8 cellular contexts compared by ENCODE assay signal in the genomic region with DNA sequence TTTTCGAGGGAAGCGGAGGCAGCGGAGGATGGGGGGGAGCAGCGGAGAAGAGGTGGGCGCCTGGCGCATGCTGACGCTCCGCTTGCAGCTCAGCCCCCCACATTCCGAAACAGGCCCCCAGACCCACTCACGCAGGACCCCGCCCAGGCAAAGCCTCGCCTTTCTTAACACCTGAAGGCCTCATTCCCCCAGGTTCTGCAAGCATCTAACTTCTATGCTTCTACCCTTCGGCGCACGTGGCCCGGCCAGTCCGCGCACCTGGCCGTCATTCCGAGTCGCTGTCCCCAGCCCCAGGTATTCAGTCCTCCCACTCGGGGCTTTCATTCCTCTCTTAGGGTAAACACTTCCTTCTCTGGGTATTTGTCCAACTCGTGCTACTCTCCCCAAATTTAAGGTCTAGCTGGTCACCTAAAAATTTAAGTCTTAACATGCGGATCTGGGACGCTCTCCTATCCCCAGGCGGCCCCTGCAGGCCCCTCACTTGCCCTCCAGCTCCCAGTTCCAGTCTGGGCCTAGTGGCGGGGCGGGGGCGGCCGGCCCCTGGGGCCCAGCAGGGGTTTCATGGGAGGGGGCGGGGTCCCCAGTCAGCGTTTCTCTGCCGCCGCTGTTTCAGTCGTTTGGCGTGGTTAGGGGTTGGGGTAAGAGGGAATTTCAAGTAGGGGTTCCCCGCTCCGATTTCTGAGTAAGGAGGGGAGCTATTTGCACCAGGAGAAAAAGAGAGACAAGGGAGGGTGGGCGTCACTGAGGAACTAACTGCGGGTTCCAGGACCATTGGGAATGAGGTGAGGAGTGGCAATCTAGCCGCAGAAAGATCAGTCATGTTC. TPM values are rescaled to one million over a fixed set of nuclear protein-coding genes. Genes with fewer than 3 reads are reported as not detected.
A peak's percentile ranks its signal among the peaks of the same experiment; 100 is the strongest.
DNase-seq lines count a peak whose midpoint lies in the region; ATAC-seq and TF ChIP-seq lines count a peak whose summit lies in the region.

No MANE protein-coding gene starts in this region.

- TF ChIP-seq POLR2A in HCT116 (IDR thresholded peaks at IDR 0.05; ENCODE audit: borderline replicate concordance, extremely low read depth, insufficient read depth, insufficient read length), result peak; percentile 49

- no peak overlapping the region for H2AFZ ChIP-seq in HCT116 (ENCODE audit: low read depth, low read length, poor library complexity, severe bottlenecking)

- H3K9ac ChIP-seq in BLaER1 treated with 17β-estradiol and CSF1 and Interleukin-3, amounts not matched to agents 10 nM and 100 nM, result peak overlapping the region; percentile 50 to 84 (median 73)
- H3K9ac ChIP-seq in HCT116 (ENCODE audit: low read length) (peak overlapping the region; percentile 91), mucosa of stomach (ENCODE audit: low read length) (peak overlapping the region; percentile 82)

- peaks cover 0 to 8% (median 0%) of the 10 kb centered on the region in 11 experiments; a peak in 2 of 22 replicates for H4K20me1 ChIP-seq in BLaER1 treated with 17β-estradiol and CSF1 and Interleukin-3, amounts not matched to agents 10 nM and 100 nM
- H4K20me1 ChIP-seq in HCT116 (ENCODE audit: insufficient read depth), result no peaks in the 10 kb centered on the region

- no peaks in the 10 kb centered on the region for H3K27me3 ChIP-seq in BLaER1 treated with 17β-estradiol and CSF1 and Interleukin-3, amounts not matched to agents 10 nM and 100 nM
- H3K27me3 ChIP-seq in HCT116 (ENCODE audit: insufficient read depth, low read length), result no peaks in the 10 kb centered on the region
- no peaks in the 10 kb centered on the region for H3K27me3 ChIP-seq in mucosa of stomach (ENCODE audit: control insufficient read depth, insufficient read depth, low read length)
- H3K27me3 ChIP-seq in tibial artery, result no peaks in the 10 kb centered on the region

- H3K27ac ChIP-seq in BLaER1 treated with 17β-estradiol and CSF1 and Interleukin-3, amounts not matched to agents 10 nM and 100 nM, result peak overlapping the region; percentile 45 to 90 (median 64); a peak in 20 of 22 replicates
- peak overlapping the region; percentile 99 for H3K27ac ChIP-seq in HCT116 (ENCODE audit: low read depth, low read length)
- peak overlapping the region; percentile 93 to 98 for H3K27ac ChIP-seq in coronary artery
- H3K27ac ChIP-seq in tibial artery, result peak overlapping the region; percentile 95 to 96

- TF ChIP-seq RAD21 in HCT116 (IDR thresholded peaks at IDR 0.05; ENCODE audit: low read depth), result no peak

- POLR2A ChIA-PET in HCT116 (lab: Charles Lee), result interaction anchor here (1.1 to 2.5 kb wide), 6 partner anchors 12 to 29 kb away, joined by 3 to 22 read pairs (median 4); a partner anchor contains a TSS
- POLR2A ChIA-PET in T-cell (lab: Charles Lee), result interaction anchor here in 1 of 2 donors (0.6 to 0.7 kb wide), 3 partner anchors 21 to 47 kb away, joined by 3 to 4 read pairs (median 3); no protein-coding TSS in a partner anchor

- DNase-seq in HCT116 (ENCODE audit: low read depth, low spot score) (no peak), T-cell (peak in 4 of 34 experiments; percentile 30 to 39 (median 36)), coronary artery (ENCODE audit: low spot score) (no peak), tibial artery (peak in 1 of 2 donors; percentile 70)

- H3K4me1 Mint-ChIP-seq in T-cell, result peaks cover 35 to 42% (median 41%) of the 10 kb centered on the region in 3 donors

- H3K9me2 ChIP-seq in HCT116 (ENCODE audit: insufficient read depth), result no peaks in the 10 kb centered on the region

- TF ChIP-seq CTCF in HCT116 (IDR thresholded peaks at IDR 0.05 in 2 of 3, conservative IDR thresholded peaks at IDR 0.05 in 1 of 3; ENCODE audit: borderline replicate concordance in 1 of 3, insufficient read depth in 1 of 3, low read depth in 2 of 3, low read length in 2 of 3) (no peak), coronary artery (IDR thresholded peaks at IDR 0.05) (no peak), tibial artery (IDR thresholded peaks at IDR 0.05) (no peak)

- peaks cover 54 to 71% (median 63%) of the 10 kb centered on the region in 10 experiments for H3K4me1 ChIP-seq in BLaER1 treated with 17β-estradiol and CSF1 and Interleukin-3, amounts not matched to agents 10 nM and 100 nM
- H3K4me1 ChIP-seq in HCT116 (ENCODE audit: control insufficient read depth in 1 of 2, insufficient read depth in 2 of 2, low read length in 2 of 2) (peaks cover 28 to 60% of the 10 kb centered on the region in 2 experiments), mucosa of stomach (ENCODE audit: control insufficient read depth, insufficient read depth, low read length) (peaks cover 25% of the 10 kb centered on the region), tibial artery (peaks cover 0 to 33% (median 27%) of the 10 kb centered on the region in 4 donors)

- H3K36me3 ChIP-seq in BLaER1 treated with 17β-estradiol and CSF1 and Interleukin-3, amounts not matched to agents 10 nM and 100 nM, result no peaks in the 10 kb centered on the region
- no peaks in the 10 kb centered on the region for H3K36me3 ChIP-seq in HCT116 (ENCODE audit: control insufficient read depth in 1 of 2, insufficient read depth in 2 of 2, low read length in 2 of 2)
- H3K36me3 ChIP-seq in mucosa of stomach (ENCODE audit: control insufficient read depth, insufficient read depth, low read length), result no peaks in the 10 kb centered on the region
- H3K36me3 ChIP-seq in tibial artery, result no peaks in the 10 kb centered on the region

- RAD21 ChIA-PET in HCT116 (lab: Charles Lee; ENCODE audit: low non-redundant PET in 1 of 2, low total read pairs in 2 of 2, uncharacterized antibody in 2 of 2, unreplicated experiment in 2 of 2), result interaction anchor here in 1 of 2 experiments (0.6 to 1.7 kb wide), 3 partner anchors 26 to 39 kb away, joined by 3 to 5 read pairs (median 4); a partner anchor contains a TSS

- CTCF ChIA-PET in HCT116 (lab: Charles Lee) (interaction anchor here (1.0 to 2.6 kb wide), 19 partner anchors 10 to 555 kb away, joined by 3 to 25 read pairs (median 5); a partner anchor contains a TSS), T-cell (lab: Charles Lee) (interaction anchor here (0.5 to 2.1 kb wide), 13 partner anchors 9 to 1014 kb away, joined by 3 to 29 read pairs (median 5); a partner anchor contains a TSS)

- H3K27me3 Mint-ChIP-seq in T-cell, result no peaks in the 10 kb centered on the region

- peak overlapping the region; percentile 68 to 89 (median 86) for H3K4me3 Mint-ChIP-seq in T-cell

- BruUV-seq in HCT116 (replicated peaks; lab: Mats Ljungman, UMichigan), result TSS peak; percentile 46

- peaks cover 23% of the 10 kb centered on the region for H3K79me2 ChIP-seq in HCT116 (ENCODE audit: insufficient read depth, low read length)

- ATAC-seq in HCT116, result no peak
- peak in 1 of 4 experiments; percentile 5 for ATAC-seq in T-cell (replicated peaks in 1 of 4)
- ATAC-seq in HG02970 (IDR thresholded peaks at IDR 0.05; ENCODE audit: low FRiP score, unreplicated experiment), result no peak
- ATAC-seq in HG02840 (IDR thresholded peaks at IDR 0.05; ENCODE audit: low FRiP score, unreplicated experiment), result no peak

- no peaks in the 10 kb centered on the region for H3K9me3 ChIP-seq in BLaER1 treated with 17β-estradiol and CSF1 and Interleukin-3, amounts not matched to agents 10 nM and 100 nM (replicated peaks in 1 of 11)
- H3K9me3 ChIP-seq in HCT116 (ENCODE audit: control insufficient read depth in 1 of 2, insufficient read depth in 1 of 2, low read depth in 1 of 2, low read length in 2 of 2), result no peaks in the 10 kb centered on the region
- no peaks in the 10 kb centered on the region for H3K9me3 ChIP-seq in mucosa of stomach (ENCODE audit: control insufficient read depth, low read length)
- no peaks in the 10 kb centered on the region for H3K9me3 ChIP-seq in tibial artery

- no peaks in the 10 kb centered on the region for H3K9me3 Mint-ChIP-seq in T-cell

- no peaks in the 10 kb centered on the region for H3K36me3 Mint-ChIP-seq in T-cell

- peak overlapping the region; percentile 92 to 94 for H3K27ac Mint-ChIP-seq in T-cell

- intact Hi-C loops in HCT116 (cut with micrococcal nuclease) (loop anchor here (2.0 to 5.0 kb wide), 3 partner anchors 38 to 441 kb away; a partner anchor contains a TSS), tibial artery (cut with DNase I; ENCODE audit: low total_unique reads) (loop anchor here (5.0 kb wide), 1 partner anchor 38 kb away; a partner anchor contains a TSS)

- H3K4me3 ChIP-seq in BLaER1 treated with 17β-estradiol and CSF1 and Interleukin-3, amounts not matched to agents 10 nM and 100 nM, result peak overlapping the region; percentile 63 to 96 (median 72)
- H3K4me3 ChIP-seq in HCT116 (replicated peaks in 1 of 2; ENCODE audit: low read depth in 1 of 2, low read length in 2 of 2), result peak overlapping the region; percentile 85 to 98
- H3K4me3 ChIP-seq in coronary artery, result peak overlapping the region; percentile 94
- H3K4me3 ChIP-seq in mucosa of stomach (ENCODE audit: low read length), result peak overlapping the region; percentile 63
- peak overlapping the region; percentile 87 to 96 for H3K4me3 ChIP-seq in tibial artery

- peak overlapping the region; percentile 91 to 100 (median 99) for H3K4me2 ChIP-seq in BLaER1 treated with 17β-estradiol and CSF1 and Interleukin-3, amounts not matched to agents 10 nM and 100 nM
- peak overlapping the region; percentile 96 for H3K4me2 ChIP-seq in HCT116 (ENCODE audit: low read length)

TF ChIP-seq in HCT116, 20 proteins besides CTCF, POLR2A, EP300 and RAD21 (continues in another document):
- TF ChIP-seq, protein P1, sequence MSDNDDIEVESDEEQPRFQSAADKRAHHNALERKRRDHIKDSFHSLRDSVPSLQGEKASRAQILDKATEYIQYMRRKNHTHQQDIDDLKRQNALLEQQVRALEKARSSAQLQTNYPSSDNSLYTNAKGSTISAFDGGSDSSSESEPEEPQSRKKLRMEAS (IDR thresholded peaks at IDR 0.05), result no peak
- TF ChIP-seq CBX3 (IDR thresholded peaks at IDR 0.05; ENCODE audit: low read depth) (no peak), TCF7L2 (IDR thresholded peaks at IDR 0.05; ENCODE audit: borderline replicate concordance, extremely low read depth, insufficient read depth, insufficient read length) (no peak), POLR2AphosphoS5 (IDR thresholded peaks at IDR 0.05; ENCODE audit: low read depth, low read length) (peak; percentile 34; the same call in 1 of the 2 replicates), EZH2 (IDR thresholded peaks at IDR 0.05) (no peak), YY1 (IDR thresholded peaks at IDR 0.05; ENCODE audit: extremely low read depth, insufficient replicate concordance, low read depth, low read length) (peak; percentile 2), FOSL1 (IDR thresholded peaks at IDR 0.05; ENCODE audit: low read depth) (no peak)

RNA-seq across cellular contexts. Expression of a gene that starts 2.7 kb away (rescaled TPM):
- 57.0 TPM for total RNA-seq in HCT116 (2021; ENCODE audit: unreplicated experiment)
- 42.3 and 47.5 TPM in 2 replicates for polyA plus RNA-seq in HCT116 (2012)
- total RNA-seq in T-cell, result 10 to 100 TPM; 39.6 to 68.4 (median 51.7) TPM

RNA-seq across cellular contexts. Expression of a gene that starts 6.5 kb away (rescaled TPM):
- total RNA-seq in HCT116 (2021; ENCODE audit: unreplicated experiment), result 0.42 TPM
- 0.31 TPM in 1 of 2 replicates, not detected in the other for polyA plus RNA-seq in HCT116 (2012)
- total RNA-seq in T-cell, result 1 to 10 TPM in 3 of 5 donors, not detected in 2; 1.3 to 3.0 (median 1.6) TPM

RNA-seq across cellular contexts. Expression of a gene that starts 16.7 kb away (rescaled TPM):
- 58.4 TPM for total RNA-seq in HCT116 (2021; ENCODE audit: unreplicated experiment)
- polyA plus RNA-seq in HCT116 (2012), result 49.9 and 53.7 TPM in 2 replicates
- 10 to 100 TPM; 32.8 to 64.3 (median 53.4) TPM for total RNA-seq in T-cell

RNA-seq across cellular contexts. Expression of a gene that starts 25.4 kb away (rescaled TPM):
- total RNA-seq in HCT116 (2021; ENCODE audit: unreplicated experiment) (229 TPM), T-cell (10 to 100 TPM in 4 of 5 donors, 1 to 10 TPM in 1; 7.9 to 11.8 (median 10.3) TPM)
- polyA plus RNA-seq in HCT116 (2012), result 490 and 557 TPM in 2 replicates

RNA-seq across cellular contexts. Expression of a gene that starts 29.3 kb away (rescaled TPM):
- 148 TPM for total RNA-seq in HCT116 (2021; ENCODE audit: unreplicated experiment)
- polyA plus RNA-seq in HCT116 (2012), result 135 and 142 TPM in 2 replicates
- 10 to 100 TPM; 61.3 to 88.2 (median 76.8) TPM for total RNA-seq in T-cell
